Comparison of ENCODE assay signal across 23 cellular contexts in the genomic region with DNA sequence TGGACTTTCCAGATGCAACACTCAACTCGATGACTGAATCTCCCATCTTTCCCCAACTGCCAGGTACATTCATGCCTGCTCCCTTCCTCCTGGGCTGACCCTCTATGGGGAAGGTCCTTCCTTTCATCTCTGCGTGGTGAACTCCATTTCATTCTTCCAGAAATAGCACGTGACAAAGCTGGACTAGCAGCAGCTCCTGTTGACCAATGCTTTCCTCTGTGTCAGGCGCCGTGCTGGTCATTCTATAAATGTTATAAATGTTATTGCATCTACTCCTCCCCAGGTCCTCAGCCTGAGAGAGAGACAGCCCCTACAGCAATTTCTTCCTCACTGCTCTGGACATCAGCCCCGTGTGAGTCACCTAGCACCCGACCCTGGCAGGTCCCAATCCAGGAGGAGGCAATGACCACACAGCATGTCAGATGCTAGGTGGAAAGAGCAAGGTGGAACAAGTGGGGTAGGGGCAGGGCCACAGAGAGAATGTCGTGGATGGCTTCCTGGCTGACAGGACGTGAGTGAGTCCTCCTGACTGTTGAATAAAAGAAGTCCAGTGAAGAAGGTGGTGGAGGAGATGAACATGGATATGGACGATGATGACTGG.
"Had no signal": no experiment of that assay in that cellular context is flagged by ENCODE, and none has a peak within 500 bp of the region (broad histone marks: within the 10 kb centered on the region; RNA-seq: fewer than 3 reads in every experiment).

No MANE protein-coding gene starts in this region.

- H3K4me3 ChIP-seq: mucosa of descending colon, neural progenitor cell, ovary, prostate gland, thyroid gland had no signal

- H3K9me3 ChIP-seq: mucosa of descending colon, ovary, prostate gland, thyroid gland had no signal

- H3K9ac ChIP-seq: neural progenitor cell had no signal

- H3K27ac ChIP-seq: brain microvascular endothelial cell, neural progenitor cell, ovary, prostate gland, thyroid gland, VCaP had no signal

- H3K36me3 ChIP-seq: brain microvascular endothelial cell, neural progenitor cell, ovary, prostate gland, thyroid gland had no signal

- H3K4me3 Mint-ChIP-seq: activated CD4-positive, alpha-beta memory T cell treated with anti-CD3 and anti-CD28 coated beads, Interleukin-2, amount 10 ng/mL, durations not matched to agents 7 days and 5 days; activated CD4-positive, alpha-beta T cell treated with anti-CD3 and anti-CD28 coated beads, Interleukin-2, amount 10 ng/mL, durations not matched to agents 24 days and 14 days; activated naive CD4-positive, alpha-beta T cell treated with anti-CD3 and anti-CD28 coated beads, Interleukin-2, amount 50 U/mL, for 24 hours; activated T-helper 1 cell treated with anti-CD3 and anti-CD28 coated beads, Interleukin-12 subunit alpha, Interleukin-12 subunit beta, Interleukin-2, Interleukin-4 antibody, amounts not matched to agents 30 ng/mL and 10 ng/mL and 1 ng/mL, durations not matched to agents 14 hours and 24 hours and 36 hours; memory B cell; naive thymus-derived CD4-positive, alpha-beta T cell; neural progenitor cell; stimulated activated naive CD8-positive, alpha-beta T cell treated with anti-CD3 and anti-CD28 coated beads, Interleukin-15, Interleukin-2, amounts not matched to agents 100 ng/mL and 50 ng/mL, for 24 hours had no signal

- H3K36me3 Mint-ChIP-seq: activated naive CD4-positive, alpha-beta T cell treated with anti-CD3 and anti-CD28 coated beads, Interleukin-2, amount 50 U/mL, for 24 hours; memory B cell; naive thymus-derived CD4-positive, alpha-beta T cell; neural progenitor cell had no signal

- H3K27ac Mint-ChIP-seq: activated CD4-positive, alpha-beta memory T cell treated with anti-CD3 and anti-CD28 coated beads, Interleukin-2, amount 10 ng/mL, durations not matched to agents 7 days and 5 days; activated CD4-positive, alpha-beta T cell treated with anti-CD3 and anti-CD28 coated beads, Interleukin-2, amount 10 ng/mL, durations not matched to agents 24 days and 14 days; activated naive CD4-positive, alpha-beta T cell treated with anti-CD3 and anti-CD28 coated beads, Interleukin-2, amount 50 U/mL, for 24 hours; activated T-helper 1 cell treated with anti-CD3 and anti-CD28 coated beads, Interleukin-12 subunit alpha, Interleukin-12 subunit beta, Interleukin-2, Interleukin-4 antibody, amounts not matched to agents 30 ng/mL and 10 ng/mL and 1 ng/mL, durations not matched to agents 14 hours and 24 hours and 36 hours; memory B cell; naive thymus-derived CD4-positive, alpha-beta T cell; stimulated activated naive CD8-positive, alpha-beta T cell treated with anti-CD3 and anti-CD28 coated beads, Interleukin-15, Interleukin-2, amounts not matched to agents 100 ng/mL and 50 ng/mL, for 24 hours had no signal

- ATAC-seq: activated CD4-positive, CD25-positive, alpha-beta regulatory T cell treated with anti-CD3 and anti-CD28 coated beads, Interleukin-2, amount 50 U/mL, for 24 hours; left cardiac atrium; mucosa of descending colon; naive thymus-derived CD4-positive, alpha-beta T cell had no signal

- H3K4me1 ChIP-seq: neural progenitor cell, prostate gland, thyroid gland had no signal

- H3K9me3 Mint-ChIP-seq: activated CD4-positive, alpha-beta memory T cell treated with anti-CD3 and anti-CD28 coated beads, Interleukin-2, amount 10 ng/mL, durations not matched to agents 7 days and 5 days; activated CD4-positive, alpha-beta T cell treated with anti-CD3 and anti-CD28 coated beads, Interleukin-2, amount 10 ng/mL, durations not matched to agents 24 days and 14 days; activated naive CD4-positive, alpha-beta T cell treated with anti-CD3 and anti-CD28 coated beads, Interleukin-2, amount 50 U/mL, for 24 hours; activated T-helper 1 cell treated with anti-CD3 and anti-CD28 coated beads, Interleukin-12 subunit alpha, Interleukin-12 subunit beta, Interleukin-2, Interleukin-4 antibody, amounts not matched to agents 30 ng/mL and 10 ng/mL and 1 ng/mL, durations not matched to agents 14 hours and 24 hours and 36 hours; memory B cell; stimulated activated naive CD8-positive, alpha-beta T cell treated with anti-CD3 and anti-CD28 coated beads, Interleukin-15, Interleukin-2, amounts not matched to agents 100 ng/mL and 50 ng/mL, for 24 hours had no signal

- H3K4me2 ChIP-seq: neural progenitor cell had no signal

- H2AFZ ChIP-seq: neural progenitor cell had no signal

- DNase-seq: activated CD4-positive, alpha-beta memory T cell treated with anti-CD3 and anti-CD28 coated beads, Interleukin-2, amount 10 ng/mL, durations not matched to agents 7 days and 5 days; activated CD4-positive, alpha-beta T cell treated with anti-CD3 and anti-CD28 coated beads, Interleukin-2, amount 10 ng/mL, durations not matched to agents 24 days and 14 days; activated gamma-delta T cell treated with Interleukin-2 at 50 U/mL for 16 hours; aorta; brain microvascular endothelial cell; central memory CD4-positive, alpha-beta T cell; effector memory CD4-positive, alpha-beta T cell; hypothalamus; left cardiac atrium; mucosa of descending colon; naive thymus-derived CD4-positive, alpha-beta T cell; ovary; stimulated activated CD4-positive, alpha-beta T cell treated with anti-CD3 and anti-CD28 coated beads, Interleukin-1b, Interleukin-23, amount 100 ng/mL, for 48 hours; substantia nigra; thyroid gland had no signal

- H3K4me1 Mint-ChIP-seq: activated CD4-positive, alpha-beta memory T cell treated with anti-CD3 and anti-CD28 coated beads, Interleukin-2, amount 10 ng/mL, durations not matched to agents 7 days and 5 days; activated CD4-positive, alpha-beta T cell treated with anti-CD3 and anti-CD28 coated beads, Interleukin-2, amount 10 ng/mL, durations not matched to agents 24 days and 14 days; activated naive CD4-positive, alpha-beta T cell treated with anti-CD3 and anti-CD28 coated beads, Interleukin-2, amount 50 U/mL, for 24 hours; memory B cell; naive thymus-derived CD4-positive, alpha-beta T cell had no signal

- H3K27me3 ChIP-seq: brain microvascular endothelial cell, neural progenitor cell, ovary, thyroid gland had no signal

- H3K27me3 Mint-ChIP-seq: activated CD4-positive, alpha-beta memory T cell treated with anti-CD3 and anti-CD28 coated beads, Interleukin-2, amount 10 ng/mL, durations not matched to agents 7 days and 5 days; activated CD4-positive, alpha-beta T cell treated with anti-CD3 and anti-CD28 coated beads, Interleukin-2, amount 10 ng/mL, durations not matched to agents 24 days and 14 days had no signal
